Comparison of ENCODE assay signal across 21 cellular contexts in genomic region chr5:140573683-140574082, GRCh38. TPM values are rescaled to one million over a fixed set of nuclear protein-coding genes. Genes with fewer than 3 reads are reported as not detected.
"Had no signal": no experiment of that assay in that cellular context is flagged by ENCODE, and none has a peak within 500 bp of the region (broad histone marks: within the 10 kb centered on the region; RNA-seq: fewer than 3 reads in every experiment).

No MANE protein-coding gene starts in this region.

- H3K27ac Mint-ChIP-seq: activated CD8-positive, alpha-beta T cell treated with anti-CD3 and anti-CD28 coated beads for 36 hours; stimulated activated effector memory CD8-positive, alpha-beta T cell treated with anti-CD3 and anti-CD28 coated beads, Interleukin-12 subunit alpha, Interleukin-12 subunit beta, amount 100 ng/mL, for 72 hours had no signal

- ATAC-seq: activated CD8-positive, alpha-beta T cell treated with anti-CD3 and anti-CD28 coated beads for 36 hours; activated T-cell treated with anti-CD3 and anti-CD28 coated beads, Interleukin-2, amount 50 U/mL, for 4 hours; stimulated activated effector memory CD8-positive, alpha-beta T cell treated with anti-CD3 and anti-CD28 coated beads, Interleukin-12 subunit alpha, Interleukin-12 subunit beta, amount 100 ng/mL, for 72 hours had no signal

- H3K27me3 Mint-ChIP-seq: activated CD8-positive, alpha-beta T cell treated with anti-CD3 and anti-CD28 coated beads for 36 hours; naive B cell had no signal

- H3K4me3 ChIP-seq: ascending aorta, mucosa of descending colon, skin epidermis, stomach, upper lobe of left lung had no signal

- DNase-seq: activated CD4-positive, alpha-beta T cell treated with anti-CD3 and anti-CD28 coated beads for 48 hours; activated CD4-positive, CD25-positive, alpha-beta regulatory T cell; activated CD8-positive, alpha-beta T cell treated with anti-CD3 and anti-CD28 coated beads for 36 hours; activated naive CD4-positive, alpha-beta T cell treated with anti-CD3 and anti-CD28 coated beads, Interleukin-2, amount 50 U/mL, for 16 hours; activated T-cell treated with anti-CD3 and anti-CD28 coated beads, Interleukin-2, amount 50 U/mL, for 4 hours; effector memory CD4-positive, alpha-beta T cell; foreskin fibroblast; glutamatergic neuron; hippocampal formation; naive B cell; retina; stimulated activated CD4-positive, alpha-beta T cell treated with anti-CD3 and anti-CD28 coated beads, Interleukin-4, amount 100 ng/mL, for 1 hour; stomach; T1000 had no signal

- H3K27ac ChIP-seq: ascending aorta, skin epidermis, stomach had no signal

- H3K9me3 ChIP-seq: ascending aorta, mucosa of descending colon, stomach, upper lobe of left lung had no signal

- H3K4me3 Mint-ChIP-seq: activated CD8-positive, alpha-beta T cell treated with anti-CD3 and anti-CD28 coated beads for 36 hours; activated T-cell treated with anti-CD3 and anti-CD28 coated beads, Interleukin-2, amount 50 U/mL, for 4 hours; naive B cell; stimulated activated effector memory CD8-positive, alpha-beta T cell treated with anti-CD3 and anti-CD28 coated beads, Interleukin-12 subunit alpha, Interleukin-12 subunit beta, amount 100 ng/mL, for 72 hours had no signal

- H3K27me3 ChIP-seq: ascending aorta, stomach, upper lobe of left lung had no signal

- H3K4me1 ChIP-seq: ascending aorta had no signal

- H3K9me3 Mint-ChIP-seq: activated CD8-positive, alpha-beta T cell treated with anti-CD3 and anti-CD28 coated beads for 36 hours; activated T-cell treated with anti-CD3 and anti-CD28 coated beads, Interleukin-2, amount 50 U/mL, for 4 hours; naive B cell; stimulated activated effector memory CD8-positive, alpha-beta T cell treated with anti-CD3 and anti-CD28 coated beads, Interleukin-12 subunit alpha, Interleukin-12 subunit beta, amount 100 ng/mL, for 72 hours had no signal

RNA-seq across cellular contexts. Expression of gene EIF4EBP3, which starts 26.2 kb away (rescaled TPM):
- total RNA-seq: cerebellum, temporal lobe had no signal
